ENCODE assay signal across 8 cellular contexts in genomic region chr10:73889014-73889413, GRCh38. TPM values are rescaled to one million over a fixed set of nuclear protein-coding genes. Genes with fewer than 3 reads are reported as not detected.
A peak's percentile ranks its signal among the peaks of the same experiment; 100 is the strongest.
DNase-seq lines count a peak whose midpoint lies in the region; ATAC-seq, FAIRE-seq and TF ChIP-seq lines count a peak whose summit lies in the region.

No MANE protein-coding gene starts in this region.

- no peaks in the 10 kb centered on the region for H3K27me3 ChIP-seq in effector memory CD4-positive, alpha-beta T cell (replicated peaks; ENCODE audit: control insufficient read depth, insufficient read depth, low read length, poor library complexity, severe bottlenecking)

- H3K27ac ChIP-seq in effector memory CD4-positive, alpha-beta T cell (ENCODE audit: insufficient read depth, low read length, poor library complexity, severe bottlenecking), result no peak overlapping the region

- no peaks in the 10 kb centered on the region for H3K9me3 ChIP-seq in effector memory CD4-positive, alpha-beta T cell (ENCODE audit: control insufficient read depth, low read length)

- intact Hi-C loops in sciatic nerve (cut with DNase I), result loop anchor here (5.0 to 10.0 kb wide), 2 partner anchors 53 to 186 kb away; no protein-coding TSS in a partner anchor

- POLR2A ChIA-PET in AG04449 (lab: Yijun Ruan, JAX), result interaction anchor here (0.7 to 5.7 kb wide), 8 partner anchors 9 to 110 kb away, joined by 3 to 58 read pairs (median 6); partner anchors contain the start of gene VCL

- TF ChIP-seq CTCF in AG04449 (IDR thresholded peaks at IDR 0.05; ENCODE audit: insufficient read depth, low read length, missing control alignments), result no peak

- no peaks in the 10 kb centered on the region for H3K4me1 ChIP-seq in effector memory CD4-positive, alpha-beta T cell (ENCODE audit: control insufficient read depth, insufficient read depth, low read length, poor library complexity, severe bottlenecking)

- no peak for FAIRE-seq in H54 (lab: Jason Lieb, UNC)
- FAIRE-seq in RCC 7860 (lab: Jason Lieb, UNC), result peak; percentile 64

- no peak overlapping the region for H3K4me3 ChIP-seq in AG04449 (ENCODE audit: low read depth, low read length)
- H3K4me3 ChIP-seq in effector memory CD4-positive, alpha-beta T cell (ENCODE audit: insufficient read depth, low read depth, low read length, poor library complexity, severe bottlenecking), result no peak overlapping the region

- no peaks in the 10 kb centered on the region for H3K36me3 ChIP-seq in effector memory CD4-positive, alpha-beta T cell (ENCODE audit: control insufficient read depth, insufficient read depth, low read length)

- DNase-seq in AG04449 (ENCODE audit: low read depth, low spot score), result peak; percentile 64
- peak; percentile 40 for DNase-seq in H54 (ENCODE audit: insufficient read length, low spot score)
- peak; percentile 89 for DNase-seq in RCC 7860 (ENCODE audit: low spot score)
- DNase-seq in fibroblast of gingiva (ENCODE audit: low read depth), result peak; percentile 79
- peak; percentile 69 for DNase-seq in sciatic nerve (ENCODE audit: low spot score)
- no peak for DNase-seq in effector memory CD4-positive, alpha-beta T cell
- no peak for DNase-seq in activated CD8-positive, alpha-beta memory T cell treated with anti-CD3 and anti-CD28 coated beads, Interleukin-2, amount 50 U/mL, for 4 hours

- TF ChIP-seq POLR2A in H54 (IDR thresholded peaks at IDR 0.05; ENCODE audit: low read depth, low read length), result no peak

- peak; percentile 5 for ATAC-seq in sciatic nerve
- ATAC-seq in HG03520 (IDR thresholded peaks at IDR 0.05; ENCODE audit: unreplicated experiment), result no peak

- CTCF ChIA-PET in AG04449 (lab: Yijun Ruan, JAX), result interaction anchor here (1.1 to 24.3 kb wide), 10 partner anchors 10 to 192 kb away, joined by 4 to 806 read pairs (median 34); no protein-coding TSS in a partner anchor

RNA-seq across cellular contexts. Expression of gene CAMK2G, which starts 14.7 kb away (rescaled TPM):
- 30.5 TPM for total RNA-seq in sciatic nerve

RNA-seq across cellular contexts. Expression of gene PLAU, which starts 21.9 kb away (rescaled TPM):
- 15.6 TPM for total RNA-seq in sciatic nerve

Comparison
In these comparisons a context has a peak if more than half of its experiments do, and no peak if none do; other contexts are left out.
1. DNase-seq: peak in AG04449 (single experiment), H54 (single experiment), RCC 7860 (single experiment), fibroblast of gingiva (single experiment) and sciatic nerve (single experiment); none in effector memory CD4-positive, alpha-beta T cell (0 of 3) and activated CD8-positive, alpha-beta memory T cell treated with anti-CD3 and anti-CD28 coated beads, Interleukin-2, amount 50 U/mL, for 4 hours (single experiment).